ENCODE assay signal across 8 cellular contexts in genomic region chr16:679808-680624, GRCh38. TPM values are rescaled to one million over a fixed set of nuclear protein-coding genes. Genes with fewer than 3 reads are reported as not detected.
DNase-seq lines count a peak whose midpoint lies in the region; ATAC-seq and TF ChIP-seq lines count a peak whose summit lies in the region.

Gene STUB1 (plus strand): TSS chr16:680410. CDS start chr16:680526, 116 bp downstream.

- H3K9me3 Mint-ChIP-seq in activated T-cell treated with anti-CD3 and anti-CD28 coated beads, Interleukin-2, amount 50 U/mL, for 4 hours, result no peaks in the 10 kb centered on the region

- H3K9me3 ChIP-seq in AG04450 (ENCODE audit: control insufficient read depth, insufficient read depth, low read length), result peaks cover 10% of the 10 kb centered on the region; the same call in 1 of the 2 replicates
- H3K9me3 ChIP-seq in muscle layer of colon (ENCODE audit: low read length), result no peaks in the 10 kb centered on the region

- H3K36me3 Mint-ChIP-seq in activated T-cell treated with anti-CD3 and anti-CD28 coated beads, Interleukin-2, amount 50 U/mL, for 4 hours (ENCODE audit: insufficient read depth), result peaks cover 11% of the 10 kb centered on the region

- POLR2A ChIA-PET in AG04450 (lab: Yijun Ruan, JAX), result interaction anchor here (0.8 to 1.6 kb wide), 3 partner anchors 10 to 13 kb away, joined by 4 to 10 read pairs (median 4); partner anchors contain the start of gene WDR24

- peaks cover 20% of the 10 kb centered on the region for H3K36me3 ChIP-seq in muscle layer of colon (ENCODE audit: insufficient read depth, low read length)

- H3K27ac ChIP-seq in AG04450 (ENCODE audit: low read depth, low read length) (peak within 1 kb of the TSS; percentile 82), muscle layer of colon (ENCODE audit: low read depth, low read length) (peak within 1 kb of the TSS; percentile 97)

- H3K4me1 Mint-ChIP-seq in activated T-cell treated with anti-CD3 and anti-CD28 coated beads, Interleukin-2, amount 50 U/mL, for 4 hours (ENCODE audit: low read depth), result peaks cover 23% of the 10 kb centered on the region

- H3K27me3 ChIP-seq in AG04450 (ENCODE audit: control insufficient read depth, insufficient read depth, low read length), result no peaks in the 10 kb centered on the region
- H3K27me3 ChIP-seq in muscle layer of colon (ENCODE audit: control insufficient read depth in 1 of 2, insufficient read depth in 2 of 2, low read length in 2 of 2), result peaks cover 0 to 4% of the 10 kb centered on the region in 2 donors

- H3K4me1 ChIP-seq in muscle layer of colon (ENCODE audit: insufficient read depth, low read length), result peaks cover 31% of the 10 kb centered on the region

- peak within 1 kb of the TSS; percentile 58 for H3K9ac ChIP-seq in muscle layer of colon (ENCODE audit: low read length)

- peak; percentile 47 for ATAC-seq in GM19035 (IDR thresholded peaks at IDR 0.05; ENCODE audit: unreplicated experiment)
- peak; percentile 59 to 61 for ATAC-seq in activated T-cell treated with anti-CD3 and anti-CD28 coated beads, Interleukin-2, amount 50 U/mL, for 4 hours
- ATAC-seq in esophagus mucosa, result peak; percentile 60

- CTCF ChIA-PET in AG04450 (lab: Charles Lee), result no interaction called here

- H3K27me3 Mint-ChIP-seq in activated T-cell treated with anti-CD3 and anti-CD28 coated beads, Interleukin-2, amount 50 U/mL, for 4 hours (ENCODE audit: low read depth), result peaks cover 7% of the 10 kb centered on the region

- DNase-seq in AG04450 (ENCODE audit: low read depth, low spot score) (peak; percentile 54), HT1080 (ENCODE audit: low read depth) (peak; percentile 68), OCI-M2 (lab: John Stamatoyannopoulos, UW; ENCODE audit: unreplicated experiment) (peak; percentile 25)
- DNase-seq in activated T-cell treated with anti-CD3 and anti-CD28 coated beads, Interleukin-2, amount 50 U/mL, for 4 hours, result peak; percentile 90
- DNase-seq in stimulated activated CD8-positive, alpha-beta memory T cell treated with anti-CD3 and anti-CD28 coated beads, Interleukin-4, amount 100 ng/mL, for 4 hours (ENCODE audit: low read depth in 2 of 2, low spot score in 1 of 2), result peak; percentile 66 to 77

- peak within 1 kb of the TSS; percentile 83 for H3K4me3 Mint-ChIP-seq in activated T-cell treated with anti-CD3 and anti-CD28 coated beads, Interleukin-2, amount 50 U/mL, for 4 hours

- TF ChIP-seq CTCF in AG04450 (IDR thresholded peaks at IDR 0.05; ENCODE audit: low read depth, low read length), result no peak

- H3K4me3 ChIP-seq in AG04450 (ENCODE audit: low read depth, low read length) (peak within 1 kb of the TSS; percentile 73), muscle layer of colon (ENCODE audit: low read depth in 1 of 2, low read length in 2 of 2) (peak within 1 kb of the TSS; percentile 65 to 68)

RNA-seq across cellular contexts. Expression of gene STUB1, which starts in this region (rescaled TPM):
- polyA plus RNA-seq in AG04450 (2011; rRNA removed), result 88.8 and 109 TPM in 2 replicates
- polyA minus RNA-seq in AG04450 (2011; rRNA and poly(A)+ RNA removed), result 25.4 and 34.7 TPM in 2 replicates
- total RNA-seq in HT1080 (2014; rRNA removed; shearing (Covaris generic)), result 208 and 257 TPM in 2 replicates
- polyA plus RNA-seq in HT1080 (2015; cell fraction: cytosol; rRNA removed), result 215 and 240 TPM in 2 replicates
- 158 and 176 TPM in 2 replicates for polyA plus RNA-seq in HT1080 (2015; cell fraction: nucleus; rRNA removed)
- 100 to 1,000 TPM; 117 to 136 (median 127) TPM for total RNA-seq in activated T-cell treated with anti-CD3 and anti-CD28 coated beads, Interleukin-2, amount 50 U/mL, for 4 hours
- 87.5 TPM for total RNA-seq in esophagus mucosa

Comparison
In these comparisons a context has a peak if more than half of its experiments do, and no peak if none do; other contexts are left out.
1. Peak in every context shown above with its lines: DNase-seq, ATAC-seq, H3K4me3 ChIP-seq and H3K27ac ChIP-seq.
2. DNase-seq: peak in every context shown above with its lines; median percentile 90 in activated T-cell treated with anti-CD3 and anti-CD28 coated beads, Interleukin-2, amount 50 U/mL, for 4 hours; 72 in stimulated activated CD8-positive, alpha-beta memory T cell treated with anti-CD3 and anti-CD28 coated beads, Interleukin-4, amount 100 ng/mL, for 4 hours; 68 in HT1080; 54 in AG04450; 25 in OCI-M2.